23 cellular contexts compared by ENCODE assay signal in genomic region chr3:14789640-14790285, GRCh38. TPM values are rescaled to one million over a fixed set of nuclear protein-coding genes. Genes with fewer than 3 reads are reported as not detected.
A peak's percentile ranks its signal among the peaks of the same experiment; 100 is the strongest.
DNase-seq lines count a peak whose midpoint lies in the region; ATAC-seq, FAIRE-seq and TF ChIP-seq lines count a peak whose summit lies in the region.
"Had no signal": no experiment of that assay in that cellular context is flagged by ENCODE, and none has a peak within 500 bp of the region (broad histone marks: within the 10 kb centered on the region; RNA-seq: fewer than 3 reads in every experiment).

No MANE protein-coding gene starts in this region.

- H4K8ac ChIP-seq in neuronal stem cell (ENCODE audit: low read depth, low read length), result no peak overlapping the region

- H3K9ac ChIP-seq in neuronal stem cell (ENCODE audit: low read depth, low read length, poor library complexity), result no peak overlapping the region
- H3K9ac ChIP-seq: KMS-11 had no signal

- H3K4me1 ChIP-seq in neuronal stem cell (ENCODE audit: control insufficient read depth in 2 of 2, insufficient read depth in 1 of 2, low read depth in 1 of 2, low read length in 2 of 2) (peaks cover 0 to 2% of the 10 kb centered on the region in 2 donors), aorta (ENCODE audit: control insufficient read depth in 1 of 2, insufficient read depth in 2 of 2, low read length in 2 of 2) (no peaks in the 10 kb centered on the region)

- H4K91ac ChIP-seq in neuronal stem cell (ENCODE audit: low read depth, low read length, poor library complexity), result no peak overlapping the region

- H3K4me3 ChIP-seq in bronchial epithelial cell (ENCODE audit: low read depth, low read length) (no peak overlapping the region), neuronal stem cell (ENCODE audit: low read length in 2 of 2) (no peak overlapping the region), aorta (ENCODE audit: low read length in 2 of 2) (no peak overlapping the region)
- H3K4me3 ChIP-seq: GM12878, PC-9 had no signal

- no peaks in the 10 kb centered on the region for H3K9me3 Mint-ChIP-seq in activated CD4-positive, alpha-beta memory T cell treated with anti-CD3 and anti-CD28 coated beads, Interleukin-2, amount 10 ng/mL, durations not matched to agents 7 days and 5 days
- H3K9me3 Mint-ChIP-seq: CD4-positive, alpha-beta T cell had no signal

- intact Hi-C loops in Right ventricle myocardium superior (cut with DNase I) (loop anchor here (5.0 kb wide), 1 partner anchor 133 kb away; no protein-coding TSS in a partner anchor), left cardiac atrium (cut with DNase I) (loop anchor here (2.0 to 5.0 kb wide), 2 partner anchors 128 to 131 kb away; no protein-coding TSS in a partner anchor), aorta (cut with DNase I) (loop anchor here in 1 of 2 donors (10.0 kb wide), 1 partner anchor 115 kb away; the partner anchor contains the start of gene C3orf20)

- no peak for TF ChIP-seq CTCF in bronchial epithelial cell (IDR thresholded peaks at IDR 0.05; ENCODE audit: insufficient read depth, low read length, severe bottlenecking)

- peaks cover 2% of the 10 kb centered on the region for H3K4me1 Mint-ChIP-seq in activated CD4-positive, alpha-beta memory T cell treated with anti-CD3 and anti-CD28 coated beads, Interleukin-2, amount 10 ng/mL, durations not matched to agents 7 days and 5 days

- peak; percentile 52 for FAIRE-seq in bronchial epithelial cell (lab: Jason Lieb, UNC)
- FAIRE-seq: GM12878 had no signal

- H3K4me2 ChIP-seq in neuronal stem cell (ENCODE audit: insufficient read depth, low read length, poor library complexity, severe bottlenecking), result no peak overlapping the region
- H3K4me2 ChIP-seq: KMS-11, PC-9 had no signal

- no peak overlapping the region for H3K27ac Mint-ChIP-seq in activated CD4-positive, alpha-beta memory T cell treated with anti-CD3 and anti-CD28 coated beads, Interleukin-2, amount 10 ng/mL, durations not matched to agents 7 days and 5 days
- H3K27ac Mint-ChIP-seq: CD4-positive, alpha-beta T cell had no signal

- H3K9me3 ChIP-seq in neuronal stem cell (replicated peaks in 1 of 2; ENCODE audit: control insufficient read depth in 2 of 2, insufficient read depth in 1 of 2, low read depth in 1 of 2, low read length in 2 of 2) (no peaks in the 10 kb centered on the region), aorta (ENCODE audit: control insufficient read depth, low read length) (no peaks in the 10 kb centered on the region)

- POLR2A ChIA-PET in activated CD4-positive, alpha-beta memory T cell treated with anti-CD3 and anti-CD28 coated beads, Interleukin-2, amount 10 ng/mL, durations not matched to agents 7 days and 5 days (lab: Charles Lee), result no interaction called here

- CTCF ChIA-PET in activated CD4-positive, alpha-beta memory T cell treated with anti-CD3 and anti-CD28 coated beads, Interleukin-2, amount 10 ng/mL, durations not matched to agents 7 days and 5 days (lab: Charles Lee), result interaction anchor here (1.2 to 1.6 kb wide), 4 partner anchors 9 to 134 kb away, joined by 3 to 21 read pairs (median 4); no protein-coding TSS in a partner anchor

- H3K4ac ChIP-seq in neuronal stem cell (ENCODE audit: low read length), result no peak overlapping the region

- DNase-seq in Right ventricle myocardium superior (peak; percentile 36), left cardiac atrium (no peak), bronchial epithelial cell (ENCODE audit: low read depth) (no peak), neuronal stem cell (ENCODE audit: low spot score) (no peak), aorta (peak; percentile 9 to 42), HCEC 1CT (no peak)
- DNase-seq in central memory CD4-positive, alpha-beta T cell, result no peak
- DNase-seq in activated CD4-positive, alpha-beta memory T cell treated with anti-CD3 and anti-CD28 coated beads, Interleukin-2, amount 10 ng/mL, durations not matched to agents 7 days and 5 days, result no peak
- DNase-seq: 8988T; CD4-positive, alpha-beta T cell; EL; GOT3; NCI-H1048; NCI-H1436; NCI-H1930; NCI-H226; NCI-H524; PC-9 had no signal

- H2AFZ ChIP-seq in neuronal stem cell (ENCODE audit: low read length), result no peak overlapping the region
- H2AFZ ChIP-seq: PC-9 had no signal

- no peak overlapping the region for H2BK5ac ChIP-seq in neuronal stem cell (ENCODE audit: low read length)

- peak overlapping the region; percentile 26 for H3K23ac ChIP-seq in neuronal stem cell (ENCODE audit: low read depth, low read length, poor library complexity)

- no CpG with 5 or more reads among the region's 10 CpGs for WGBS in neuronal stem cell (ENCODE audit: extremely low coverage in 2 of 2, insufficient read length in 2 of 2, insufficient replicate concordance in 1 of 2), 2 donors
- 78 to 79% methylated on average over 10 of the region's 10 CpGs for WGBS in aorta, 2 donors

- H3K18ac ChIP-seq in neuronal stem cell (ENCODE audit: low read length), result no peak overlapping the region

- peak overlapping the region; percentile 31 for H2BK12ac ChIP-seq in neuronal stem cell (ENCODE audit: low read length)

- no peak overlapping the region for H3K4me3 Mint-ChIP-seq in activated CD4-positive, alpha-beta memory T cell treated with anti-CD3 and anti-CD28 coated beads, Interleukin-2, amount 10 ng/mL, durations not matched to agents 7 days and 5 days
- H3K4me3 Mint-ChIP-seq: CD4-positive, alpha-beta T cell had no signal

- no peaks in the 10 kb centered on the region for H3K36me3 Mint-ChIP-seq in activated CD4-positive, alpha-beta memory T cell treated with anti-CD3 and anti-CD28 coated beads, Interleukin-2, amount 10 ng/mL, durations not matched to agents 7 days and 5 days (ENCODE audit: low read depth)

- ATAC-seq in Right ventricle myocardium superior (ENCODE audit: poor library complexity) (no peak), left cardiac atrium (no peak), aorta (ENCODE audit: low FRiP score) (no peak)

- no peak overlapping the region for H2AK5ac ChIP-seq in neuronal stem cell (ENCODE audit: low read depth, low read length)

- H3K27ac ChIP-seq in neuronal stem cell (replicated peaks; ENCODE audit: low read length) (no peak overlapping the region), aorta (ENCODE audit: low read depth in 1 of 2, low read length in 2 of 2) (no peak overlapping the region)
- H3K27ac ChIP-seq: KMS-11, PC-9, RWPE1 had no signal

- peaks cover 2% of the 10 kb centered on the region for H3K27me3 ChIP-seq in bronchial epithelial cell (ENCODE audit: control insufficient read depth, insufficient read depth, low read length)
- H3K27me3 ChIP-seq in neuronal stem cell (ENCODE audit: control insufficient read depth in 3 of 3, insufficient read depth in 3 of 3, low read depth in 1 of 3, low read length in 3 of 3), result peaks cover 0 to 28% (median 0%) of the 10 kb centered on the region in 3 experiments
- no peaks in the 10 kb centered on the region for H3K27me3 ChIP-seq in aorta (ENCODE audit: control insufficient read depth in 1 of 2, insufficient read depth in 2 of 2, low read length in 1 of 2)

- no peak overlapping the region for H2BK15ac ChIP-seq in neuronal stem cell (ENCODE audit: low read length)

- H2BK120ac ChIP-seq in neuronal stem cell (ENCODE audit: low read depth, low read length), result no peak overlapping the region

- H3K14ac ChIP-seq in neuronal stem cell (ENCODE audit: low read length), result no peak overlapping the region

- H3K79me1 ChIP-seq in neuronal stem cell (ENCODE audit: low read depth, low read length), result no peaks in the 10 kb centered on the region

- peaks cover 24% of the 10 kb centered on the region for H3K27me3 Mint-ChIP-seq in activated CD4-positive, alpha-beta memory T cell treated with anti-CD3 and anti-CD28 coated beads, Interleukin-2, amount 10 ng/mL, durations not matched to agents 7 days and 5 days

- H3K36me3 ChIP-seq in bronchial epithelial cell (ENCODE audit: control insufficient read depth, insufficient read depth, low read length) (no peaks in the 10 kb centered on the region), neuronal stem cell (replicated peaks in 1 of 2; ENCODE audit: control insufficient read depth in 2 of 2, insufficient read depth in 2 of 2, low read length in 2 of 2) (no peaks in the 10 kb centered on the region), aorta (ENCODE audit: control insufficient read depth in 1 of 2, insufficient read depth in 2 of 2, low read length in 1 of 2) (no peaks in the 10 kb centered on the region)

RNA-seq across cellular contexts. Expression of gene FGD5, which starts 29.0 kb away (rescaled TPM):
- total RNA-seq in Right ventricle myocardium superior, result 15.2 TPM
- 10 to 100 TPM; 19.3 to 28.7 TPM for total RNA-seq in left cardiac atrium
- not detected in 2 replicates for total RNA-seq in bronchial epithelial cell
- polyA plus RNA-seq in neuronal stem cell (2013, experiment 1 of 2), result 0.39 TPM
- 0.43 TPM for polyA plus RNA-seq in neuronal stem cell (2013, experiment 2 of 2)
- 10 to 100 TPM; 36.2 to 61.6 TPM for total RNA-seq in aorta
- polyA plus RNA-seq in aorta, result 1 to 10 TPM; 2.5 to 3.8 TPM
- under 1 TPM in 1 of 2 experiments, not detected in 1; 0.10 TPM for total RNA-seq in activated CD4-positive, alpha-beta memory T cell treated with anti-CD3 and anti-CD28 coated beads, Interleukin-2, amount 10 ng/mL, durations not matched to agents 7 days and 5 days
- total RNA-seq: CD4-positive, alpha-beta T cell; MCF 10A; PC-9 had no signal
- polyA plus RNA-seq: BJ had no signal

Comparison
In these comparisons a context has a peak if more than half of its experiments do, and no peak if none do; other contexts are left out.
1. DNase-seq: peak in Right ventricle myocardium superior (single experiment) and aorta (2 of 2); none in left cardiac atrium (single experiment), bronchial epithelial cell (single experiment), neuronal stem cell (single experiment), HCEC 1CT (single experiment), central memory CD4-positive, alpha-beta T cell (single experiment) and activated CD4-positive, alpha-beta memory T cell treated with anti-CD3 and anti-CD28 coated beads, Interleukin-2, amount 10 ng/mL, durations not matched to agents 7 days and 5 days (single experiment).
2. RNA of gene FGD5, which starts 29.0 kb away (total RNA-seq): 36.2 to 61.6 TPM in aorta, 19.3 to 28.7 TPM in left cardiac atrium and 15.2 TPM in Right ventricle myocardium superior (single experiment); 0.10 TPM in activated CD4-positive, alpha-beta memory T cell treated with anti-CD3 and anti-CD28 coated beads, Interleukin-2, amount 10 ng/mL, durations not matched to agents 7 days and 5 days and not detected in bronchial epithelial cell; every median in the first group is over 10 times any median in the second.